Comparison of ENCODE assay signal across 11 cellular contexts in genomic region chr2:167670588-167670987, GRCh38.
"Had no signal": no experiment of that assay in that cellular context is flagged by ENCODE, and none has a peak within 500 bp of the region (broad histone marks: within the 10 kb centered on the region; RNA-seq: fewer than 3 reads in every experiment).

No MANE protein-coding gene starts in this region.

- H3K9me3 ChIP-seq: HAP-1 had no signal

- DNase-seq: GM23248, GOT3, H7, H9, HCEC 1CT, HFFc6 had no signal

- H3K36me3 ChIP-seq: HAP-1 had no signal

- H3K4me2 ChIP-seq: GM23338 had no signal

- ATAC-seq: GM23338, HCT116 had no signal

- FAIRE-seq: H1, H54 had no signal

- H3K27ac ChIP-seq: GM23248 had no signal

- H2AFZ ChIP-seq: GM23248, GM23338 had no signal

- H3K4me1 ChIP-seq: HAP-1 had no signal

- H3K4me3 ChIP-seq: GM23248, GM23338, HAP-1 had no signal

- H3K9ac ChIP-seq: GM23248 had no signal
